In the genomic region with DNA sequence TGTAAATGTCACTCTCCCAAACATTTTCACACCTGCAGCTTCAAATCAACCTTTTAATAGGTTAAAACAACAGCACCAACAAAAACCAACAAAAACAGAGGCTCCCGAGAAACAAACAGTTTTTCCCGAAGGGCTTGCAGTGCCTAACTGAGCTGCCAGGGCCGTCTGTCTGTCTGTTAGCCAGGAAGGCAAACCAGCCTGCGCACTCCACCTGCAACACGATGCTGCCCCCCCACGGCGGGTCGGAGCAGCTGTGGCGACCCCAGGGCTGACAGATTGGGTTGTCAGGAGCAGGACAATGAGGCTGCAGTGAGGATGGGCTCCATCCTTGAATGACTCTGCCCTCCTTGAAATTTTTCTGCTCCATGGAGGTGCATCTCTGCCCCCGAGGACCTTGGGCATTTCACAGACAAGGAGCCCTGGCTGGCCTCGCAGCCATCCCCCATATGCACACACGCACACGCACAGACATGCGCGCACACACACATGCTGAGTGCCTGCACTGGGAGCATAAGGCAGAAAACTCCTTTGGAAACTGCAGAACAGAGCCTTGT, we compare ENCODE assay signal across 8 cellular contexts. TPM values are rescaled to one million over a fixed set of nuclear protein-coding genes. Genes with fewer than 3 reads are reported as not detected.
DNase-seq lines count a peak whose midpoint lies in the region; ATAC-seq, FAIRE-seq and TF ChIP-seq lines count a peak whose summit lies in the region.

No MANE protein-coding gene starts in this region.

- H3K4me1 ChIP-seq in KMS-11 (ENCODE audit: low read depth, poor library complexity, severe bottlenecking), result no peaks in the 10 kb centered on the region
- H3K4me1 ChIP-seq in keratinocyte (ENCODE audit: control insufficient read depth, extremely low read depth, insufficient read depth, low read length), result no peaks in the 10 kb centered on the region
- no peaks in the 10 kb centered on the region for H3K4me1 ChIP-seq in effector memory CD4-positive, alpha-beta T cell (ENCODE audit: control insufficient read depth, insufficient read depth, low read length, poor library complexity, severe bottlenecking)
- H3K4me1 ChIP-seq in thyroid gland, result no peaks in the 10 kb centered on the region

- H3K9ac ChIP-seq in KMS-11, result no peak overlapping the region
- no peak overlapping the region for H3K9ac ChIP-seq in keratinocyte (ENCODE audit: control insufficient read depth, extremely low read depth, insufficient read depth, low read length)

- dilution Hi-C loops in keratinocyte (cut with MboI; ENCODE audit: extremely low pct_ligation_motif_present, low sequenced_read_pairs), result no loop called here

- H3K9me1 ChIP-seq in keratinocyte (ENCODE audit: control insufficient read depth, extremely low read depth, insufficient read depth, low read length), result no peaks in the 10 kb centered on the region

- peak; percentile 23; the same call in 1 of the 2 replicates for TF ChIP-seq CTCF in KMS-11 (conservative IDR thresholded peaks at IDR 0.05; ENCODE audit: low read depth, low read length)
- TF ChIP-seq CTCF in VCaP (conservative IDR thresholded peaks at IDR 0.05), result peak; percentile 62
- peak; percentile 25 to 82 (median 29) for TF ChIP-seq CTCF in keratinocyte (optimal IDR thresholded peaks at IDR 0.05 in 1 of 3, IDR thresholded peaks at IDR 0.05 in 1 of 3, conservative IDR thresholded peaks at IDR 0.05 in 1 of 3; ENCODE audit: extremely low read depth in 1 of 3, insufficient read depth in 2 of 3, low read length in 3 of 3)
- TF ChIP-seq CTCF in thyroid gland (IDR thresholded peaks at IDR 0.05), result peak in 1 of 6 experiments; percentile 4

- H3K27ac ChIP-seq in KMS-11 (no peak overlapping the region), VCaP (no peak overlapping the region), keratinocyte (ENCODE audit: control insufficient read depth, insufficient read depth, low read length) (no peak overlapping the region), thyroid gland (no peak overlapping the region)
- no peak overlapping the region for H3K27ac ChIP-seq in effector memory CD4-positive, alpha-beta T cell (ENCODE audit: insufficient read depth, low read length, poor library complexity, severe bottlenecking)

- FAIRE-seq in keratinocyte (lab: Jason Lieb, UNC), result no peak

- no peaks in the 10 kb centered on the region for H4K20me1 ChIP-seq in KMS-11 (ENCODE audit: insufficient read depth)
- H4K20me1 ChIP-seq in keratinocyte (ENCODE audit: control insufficient read depth, extremely low read depth, insufficient read depth, low read length), result no peaks in the 10 kb centered on the region

- H3K4me2 ChIP-seq in KMS-11, result no peak overlapping the region
- H3K4me2 ChIP-seq in keratinocyte (ENCODE audit: control insufficient read depth, extremely low read depth, insufficient read depth, low read depth, low read length), result no peak overlapping the region

- H3K27me3 ChIP-seq in KMS-11 (ENCODE audit: insufficient read depth, low read depth), result peaks cover 52% of the 10 kb centered on the region; the same call in 1 of the 2 replicates
- H3K27me3 ChIP-seq in keratinocyte (ENCODE audit: control insufficient read depth, extremely low read depth, insufficient read depth, low read length), result peaks cover 15% of the 10 kb centered on the region
- peaks cover 5% of the 10 kb centered on the region for H3K27me3 ChIP-seq in effector memory CD4-positive, alpha-beta T cell (replicated peaks; ENCODE audit: control insufficient read depth, insufficient read depth, low read length, poor library complexity, severe bottlenecking)
- H3K27me3 ChIP-seq in thyroid gland, result no peaks in the 10 kb centered on the region

- H3K36me3 ChIP-seq in KMS-11 (ENCODE audit: insufficient read depth), result no peaks in the 10 kb centered on the region
- no peaks in the 10 kb centered on the region for H3K36me3 ChIP-seq in keratinocyte (ENCODE audit: control insufficient read depth in 2 of 2, extremely low read depth in 1 of 2, insufficient read depth in 2 of 2, low read length in 2 of 2)
- H3K36me3 ChIP-seq in effector memory CD4-positive, alpha-beta T cell (ENCODE audit: control insufficient read depth, insufficient read depth, low read length), result no peaks in the 10 kb centered on the region
- no peaks in the 10 kb centered on the region for H3K36me3 ChIP-seq in thyroid gland

- TF ChIP-seq POLR2A in thyroid gland (IDR thresholded peaks at IDR 0.05), result no peak

- intact Hi-C loops in thyroid gland (cut with DNase I), result no loop called here

- H3K9me3 ChIP-seq in keratinocyte (ENCODE audit: control insufficient read depth, low read depth, low read length), result no peaks in the 10 kb centered on the region
- no peaks in the 10 kb centered on the region for H3K9me3 ChIP-seq in effector memory CD4-positive, alpha-beta T cell (ENCODE audit: control insufficient read depth, low read length)
- H3K9me3 ChIP-seq in thyroid gland, result no peaks in the 10 kb centered on the region

- DNase-seq in ELF-1 (ENCODE audit: low read depth, low spot score) (peak; percentile 79), keratinocyte (ENCODE audit: low read depth, low spot score) (no peak), LoVo (ENCODE audit: low spot score) (no peak), thyroid gland (no peak)
- DNase-seq in effector memory CD4-positive, alpha-beta T cell, result no peak

- 61 to 63% methylated on average over 12 to 15 of the region's 15 CpGs for WGBS in thyroid gland, 2 donors

- ATAC-seq in HG02763 (IDR thresholded peaks at IDR 0.05; ENCODE audit: unreplicated experiment), result no peak

- H2AFZ ChIP-seq in KMS-11 (ENCODE audit: low read depth), result no peak overlapping the region
- H2AFZ ChIP-seq in keratinocyte (ENCODE audit: control insufficient read depth, low read length), result no peak overlapping the region

- no peaks in the 10 kb centered on the region for H3K79me2 ChIP-seq in KMS-11 (ENCODE audit: insufficient read depth, low read depth)
- no peaks in the 10 kb centered on the region for H3K79me2 ChIP-seq in keratinocyte (ENCODE audit: control insufficient read depth, insufficient read depth, low read length)

- no peak overlapping the region for H3K4me3 ChIP-seq in KMS-11 (IDR thresholded peaks at IDR 0.05; ENCODE audit: insufficient read depth, low read depth, low read length)
- no peak overlapping the region for H3K4me3 ChIP-seq in keratinocyte (ENCODE audit: control insufficient read depth in 2 of 3, extremely low read depth in 1 of 3, insufficient read depth in 2 of 3, low read depth in 1 of 3, low read length in 3 of 3)
- no peak overlapping the region for H3K4me3 ChIP-seq in effector memory CD4-positive, alpha-beta T cell (ENCODE audit: insufficient read depth, low read depth, low read length, poor library complexity, severe bottlenecking)
- H3K4me3 ChIP-seq in thyroid gland (replicated peaks in 1 of 3), result no peak overlapping the region

RNA-seq across cellular contexts. Expression of a gene that starts 2.6 kb away (rescaled TPM):
- not detected in 3 replicates for polyA plus RNA-seq in keratinocyte
- not detected for polyA plus RNA-seq in keratinocyte (2011; ENCODE audit: low read depth)
- not detected in 2 replicates for polyA plus RNA-seq in keratinocyte (2011; cell fraction: cytosol; rRNA removed)
- not detected in 2 replicates for polyA plus RNA-seq in keratinocyte (2011; cell fraction: nucleus; rRNA removed)
- polyA plus RNA-seq in keratinocyte (2012; ENCODE audit: low replicate concordance), result not detected in 2 replicates
- not detected in 3 replicates for polyA minus RNA-seq in keratinocyte
- polyA minus RNA-seq in keratinocyte (2011; cell fraction: cytosol; rRNA and poly(A)+ RNA removed), result not detected
- not detected in 2 replicates for polyA minus RNA-seq in keratinocyte (2011; cell fraction: nucleus; rRNA and poly(A)+ RNA removed)
- total RNA-seq in thyroid gland, result not detected
